ENCODE assay signal across 1 cellular context in genomic region chr1:100815002-100815401, GRCh38.
TF ChIP-seq lines count a peak whose summit lies in the region.
"Not testable (repeated sequence)": the region's sequence is repeated elsewhere in the genome, so short reads cannot be mapped to it uniquely, and the experiment has no call there.

No MANE protein-coding gene starts in this region.

TF ChIP-seq in K562, 482 proteins besides CTCF, POLR2A, EP300 and RAD21 (continued from another document):
- TF ChIP-seq ZBTB40 (IDR thresholded peaks at IDR 0.05) (0 out of 2 replicates have a peak, but pooled peaks have one; percentile 40), NR2C1 (tag; IDR thresholded peaks at IDR 0.05) (peak; percentile 30; the same call in 1 of the 2 replicates), LEF1 (IDR thresholded peaks at IDR 0.05) (peak; percentile 36; the same call in 1 of the 2 replicates), ZNF512 (tag; IDR thresholded peaks at IDR 0.05) (peak; percentile 56; the same call in 1 of the 2 replicates), SMARCA4 (IDR thresholded peaks at IDR 0.05) (0 out of 2 replicates have a peak, but pooled peaks have one; percentile 27), FOXK2 (conservative IDR thresholded peaks at IDR 0.05 in 1 of 2, IDR thresholded peaks at IDR 0.05 in 1 of 2; ENCODE audit: low read depth in 2 of 2) (peak; percentile 41 to 43; a peak in 2 of 4 replicates), MLLT1 (IDR thresholded peaks at IDR 0.05) (peak; percentile 41 to 55; a peak in 2 of 4 replicates), SMARCC2 (IDR thresholded peaks at IDR 0.05; ENCODE audit: low read depth) (peak; percentile 24; the same call in 1 of the 2 replicates)
- TF ChIP-seq ZBTB40 (CRISPR knock-in tag; IDR thresholded peaks at IDR 0.05); NR2C1 (IDR thresholded peaks at IDR 0.05): not testable (repeated sequence)
